In genomic region chrX:45479196-45479834, GRCh38 we compare ENCODE assay signal across 15 cellular contexts.
DNase-seq lines count a peak whose midpoint lies in the region; ATAC-seq and TF ChIP-seq lines count a peak whose summit lies in the region.
"Had no signal": no experiment of that assay in that cellular context is flagged by ENCODE, and none has a peak within 500 bp of the region (broad histone marks: within the 10 kb centered on the region; RNA-seq: fewer than 3 reads in every experiment).

No MANE protein-coding gene starts in this region.

- H3K27ac Mint-ChIP-seq in activated naive CD4-positive, alpha-beta T cell treated with anti-CD3 and anti-CD28 coated beads for 36 hours: no peak overlapping the region
- no peak overlapping the region for H3K27ac Mint-ChIP-seq in effector memory CD8-positive, alpha-beta T cell
- no peak overlapping the region for H3K27ac Mint-ChIP-seq in CD8-positive, alpha-beta memory T cell
- H3K27ac Mint-ChIP-seq: activated CD4-positive, alpha-beta T cell treated with anti-CD3 and anti-CD28 coated beads for 36 hours; nephron had no signal

- H3K27ac ChIP-seq in RWPE2 (ENCODE audit: poor library complexity, severe bottlenecking): peak overlapping the region; percentile 99
- peak overlapping the region in 3 of 4 donors; percentile 42 to 72 (median 58) for H3K27ac ChIP-seq in esophagus squamous epithelium
- H3K27ac ChIP-seq in WERI-Rb-1: no peak overlapping the region
- no peak overlapping the region for H3K27ac ChIP-seq in CD8-positive, alpha-beta memory T cell (ENCODE audit: low read depth, low read length)

- intact Hi-C loops in esophagus squamous epithelium (cut with DNase I) (no loop called here), sciatic nerve (cut with DNase I) (no loop called here)
- intact Hi-C loops in activated naive CD4-positive, alpha-beta T cell treated with anti-CD3 and anti-CD28 coated beads for 36 hours (cut with micrococcal nuclease): no loop called here

- DNase-seq in GM03348 (ENCODE audit: low spot score) (peak; percentile 37), RWPE2 (ENCODE audit: low spot score) (no peak), esophagus squamous epithelium (lab: John Stamatoyannopoulos, UW) (no peak), sciatic nerve (ENCODE audit: low spot score) (no peak), WERI-Rb-1 (no peak)
- DNase-seq in activated naive CD4-positive, alpha-beta T cell treated with anti-CD3 and anti-CD28 coated beads for 36 hours: no peak
- DNase-seq in effector memory CD8-positive, alpha-beta T cell: no peak
- DNase-seq in CD8-positive, alpha-beta memory T cell: no peak
- DNase-seq: activated CD4-positive, alpha-beta T cell treated with anti-CD3 and anti-CD28 coated beads for 36 hours; activated effector memory CD4-positive, alpha-beta T cell treated with Interleukin-2 at 50 U/mL for 16 hours; DND-41; KBM-7; NCI-H510A; stimulated activated naive CD4-positive, alpha-beta T cell had no signal

- no peaks in the 10 kb centered on the region for H3K27me3 ChIP-seq in RWPE2 (ENCODE audit: insufficient read depth, poor library complexity, severe bottlenecking)
- H3K27me3 ChIP-seq in esophagus squamous epithelium: no peaks in the 10 kb centered on the region
- H3K27me3 ChIP-seq in WERI-Rb-1 (ENCODE audit: insufficient read depth, low read depth, severe bottlenecking): no peaks in the 10 kb centered on the region
- no peaks in the 10 kb centered on the region for H3K27me3 ChIP-seq in CD8-positive, alpha-beta memory T cell (ENCODE audit: insufficient read depth, low read length, poor library complexity, severe bottlenecking)

- no peaks in the 10 kb centered on the region for H3K27me3 Mint-ChIP-seq in activated naive CD4-positive, alpha-beta T cell treated with anti-CD3 and anti-CD28 coated beads for 36 hours (ENCODE audit: low read depth)
- H3K27me3 Mint-ChIP-seq in effector memory CD8-positive, alpha-beta T cell: peaks cover 7 to 13% of the 10 kb centered on the region in 2 donors
- peaks cover 8 to 12% of the 10 kb centered on the region in 2 donors for H3K27me3 Mint-ChIP-seq in CD8-positive, alpha-beta memory T cell
- H3K27me3 Mint-ChIP-seq: activated CD4-positive, alpha-beta T cell treated with anti-CD3 and anti-CD28 coated beads for 36 hours had no signal

- H3K4me1 ChIP-seq in RWPE2 (ENCODE audit: insufficient read depth, poor library complexity, severe bottlenecking): peaks cover 22% of the 10 kb centered on the region
- peaks cover 0 to 12% (median 0%) of the 10 kb centered on the region in 3 donors for H3K4me1 ChIP-seq in esophagus squamous epithelium
- no peaks in the 10 kb centered on the region for H3K4me1 ChIP-seq in CD8-positive, alpha-beta memory T cell (ENCODE audit: insufficient read depth, low read length)

- H3K4me1 Mint-ChIP-seq in activated naive CD4-positive, alpha-beta T cell treated with anti-CD3 and anti-CD28 coated beads for 36 hours (ENCODE audit: low read depth): peaks cover 9% of the 10 kb centered on the region
- no peaks in the 10 kb centered on the region for H3K4me1 Mint-ChIP-seq in effector memory CD8-positive, alpha-beta T cell (ENCODE audit: low read depth in 2 of 2)
- no peaks in the 10 kb centered on the region for H3K4me1 Mint-ChIP-seq in CD8-positive, alpha-beta memory T cell
- H3K4me1 Mint-ChIP-seq: nephron had no signal

- ATAC-seq in RWPE2 (ENCODE audit: low read depth) (peak; percentile 69), sciatic nerve (peak; percentile 48)
- ATAC-seq in effector memory CD8-positive, alpha-beta T cell (replicated peaks): no peak

- no peaks in the 10 kb centered on the region for H3K9me3 Mint-ChIP-seq in activated naive CD4-positive, alpha-beta T cell treated with anti-CD3 and anti-CD28 coated beads for 36 hours
- H3K9me3 Mint-ChIP-seq in effector memory CD8-positive, alpha-beta T cell: no peaks in the 10 kb centered on the region
- peaks cover 0 to 3% (median 0%) of the 10 kb centered on the region in 5 donors for H3K9me3 Mint-ChIP-seq in CD8-positive, alpha-beta memory T cell

- H3K36me3 ChIP-seq in RWPE2 (ENCODE audit: low read depth) (no peaks in the 10 kb centered on the region), esophagus squamous epithelium (no peaks in the 10 kb centered on the region), WERI-Rb-1 (no peaks in the 10 kb centered on the region)
- no peaks in the 10 kb centered on the region for H3K36me3 ChIP-seq in CD8-positive, alpha-beta memory T cell (ENCODE audit: insufficient read depth, low read length)

- CTCF ChIA-PET in activated naive CD4-positive, alpha-beta T cell treated with anti-CD3 and anti-CD28 coated beads for 36 hours (lab: Charles Lee): no interaction called here
- CTCF ChIA-PET in CD8-positive, alpha-beta memory T cell (lab: Charles Lee): no interaction called here

- H3K36me3 Mint-ChIP-seq in activated naive CD4-positive, alpha-beta T cell treated with anti-CD3 and anti-CD28 coated beads for 36 hours (ENCODE audit: low read depth): no peaks in the 10 kb centered on the region
- no peaks in the 10 kb centered on the region for H3K36me3 Mint-ChIP-seq in effector memory CD8-positive, alpha-beta T cell (ENCODE audit: insufficient read depth)
- no peaks in the 10 kb centered on the region for H3K36me3 Mint-ChIP-seq in CD8-positive, alpha-beta memory T cell

- no peak overlapping the region for H3K4me3 Mint-ChIP-seq in activated naive CD4-positive, alpha-beta T cell treated with anti-CD3 and anti-CD28 coated beads for 36 hours
- H3K4me3 Mint-ChIP-seq in effector memory CD8-positive, alpha-beta T cell: no peak overlapping the region
- no peak overlapping the region for H3K4me3 Mint-ChIP-seq in CD8-positive, alpha-beta memory T cell
- H3K4me3 Mint-ChIP-seq: activated CD4-positive, alpha-beta T cell treated with anti-CD3 and anti-CD28 coated beads for 36 hours; nephron had no signal

- TF ChIP-seq CTCF in RWPE2 (IDR thresholded peaks at IDR 0.05; ENCODE audit: poor library complexity, severe bottlenecking) (no peak), esophagus squamous epithelium (IDR thresholded peaks at IDR 0.05) (no peak), WERI-Rb-1 (IDR thresholded peaks at IDR 0.05; ENCODE audit: low read depth, low read length) (no peak)

- POLR2A ChIA-PET in CD8-positive, alpha-beta memory T cell (lab: Charles Lee): no interaction called here

- no peak overlapping the region for H3K4me3 ChIP-seq in RWPE2 (ENCODE audit: severe bottlenecking)
- H3K4me3 ChIP-seq in esophagus squamous epithelium: no peak overlapping the region
- H3K4me3 ChIP-seq in WERI-Rb-1 (ENCODE audit: low read depth, low read length): no peak overlapping the region
- H3K4me3 ChIP-seq in CD8-positive, alpha-beta memory T cell (ENCODE audit: low read length): no peak overlapping the region

- H3K9me3 ChIP-seq in RWPE2 (ENCODE audit: severe bottlenecking) (no peaks in the 10 kb centered on the region), esophagus squamous epithelium (no peaks in the 10 kb centered on the region), WERI-Rb-1 (ENCODE audit: severe bottlenecking) (no peaks in the 10 kb centered on the region)
- no peaks in the 10 kb centered on the region for H3K9me3 ChIP-seq in CD8-positive, alpha-beta memory T cell (ENCODE audit: low read length)

- no peak for TF ChIP-seq POLR2A in esophagus squamous epithelium (IDR thresholded peaks at IDR 0.05)

- 28 to 69% methylated on average over 4 of the region's 4 CpGs for WGBS in esophagus squamous epithelium, 2 donors

Comparison
In these comparisons a context has a peak if more than half of its experiments do, and no peak if none do; other contexts are left out.
1. H3K27ac ChIP-seq: peak in RWPE2 (single experiment) and esophagus squamous epithelium (3 of 4); none in WERI-Rb-1 (single experiment) and CD8-positive, alpha-beta memory T cell (single experiment).